In the genomic region with DNA sequence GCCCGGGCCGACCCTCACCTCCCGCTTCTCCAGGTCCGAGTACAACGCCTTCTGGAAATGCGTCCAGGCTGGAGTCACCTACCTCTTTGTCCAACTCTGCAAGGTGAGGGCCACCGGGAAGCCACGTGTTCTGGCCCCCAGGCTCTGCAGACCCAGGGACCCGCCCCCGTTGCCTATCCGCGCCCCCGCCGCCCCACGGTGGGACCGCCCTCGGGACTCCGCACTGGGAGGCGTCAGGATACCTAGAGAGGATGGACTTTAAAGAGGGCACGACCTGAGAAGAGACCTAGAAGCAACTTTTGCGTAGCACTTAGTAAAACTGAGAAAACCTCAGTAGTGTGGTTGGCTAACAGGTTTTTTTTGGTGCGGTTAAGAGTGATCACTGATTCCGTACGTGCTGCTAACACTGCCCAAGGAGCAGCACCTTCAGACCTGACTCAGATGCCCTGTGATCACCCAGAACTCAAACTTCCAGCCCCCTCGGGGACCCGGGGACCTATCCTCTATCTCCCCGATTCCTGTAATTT, we compare ENCODE assay signal across 8 cellular contexts. TPM values are rescaled to one million over a fixed set of nuclear protein-coding genes. Genes with fewer than 3 reads are reported as not detected.
DNase-seq lines count a peak whose midpoint lies in the region; ATAC-seq and TF ChIP-seq lines count a peak whose summit lies in the region.

No MANE protein-coding gene starts in this region.

- H3K27ac ChIP-seq in A673 (ENCODE audit: low read depth, low read length, poor library complexity, severe bottlenecking), result peak overlapping the region; percentile 83

- CTCF ChIA-PET in A673 (lab: Charles Lee), result no interaction called here

- DNase-seq in A673 (ENCODE audit: low spot score), result peak; percentile 47
- peak in 4 of 5 donors; percentile 20 to 72 (median 30) for DNase-seq in T-helper 1 cell
- DNase-seq in astrocyte of the hippocampus (ENCODE audit: low read depth, low spot score), result peak; percentile 49
- peak; percentile 52 for DNase-seq in iPS-NIHi7 (ENCODE audit: extremely low spot score)
- peak; percentile 59 for DNase-seq in stimulated activated CD4-positive, alpha-beta T cell treated with anti-CD3 and anti-CD28 coated beads, Interleukin-2, amount 100 ng/mL, for 4 hours (ENCODE audit: low read depth)
- no peak for DNase-seq in middle frontal gyrus (ENCODE audit: extremely low spot score, low spot score)

- no peak for TF ChIP-seq CTCF in A673 (conservative IDR thresholded peaks at IDR 0.05; ENCODE audit: low read depth, low read length)

- no peaks in the 10 kb centered on the region for H3K27me3 ChIP-seq in A673 (replicated peaks; ENCODE audit: insufficient read depth, low read depth, low read length, poor library complexity)

- no TSS peak for BruUV-seq in A673 (replicated peaks; lab: Mats Ljungman, UMichigan)

- ATAC-seq in GM19035 (IDR thresholded peaks at IDR 0.05; ENCODE audit: unreplicated experiment), result peak; percentile 41
- peak; percentile 38 for ATAC-seq in HG03442 (IDR thresholded peaks at IDR 0.05; ENCODE audit: unreplicated experiment)

- H3K36me3 ChIP-seq in A673 (ENCODE audit: insufficient read depth, low read length, poor library complexity, severe bottlenecking), result no peaks in the 10 kb centered on the region

- H3K9me3 ChIP-seq in A673 (ENCODE audit: low read depth, low read length, poor library complexity, severe bottlenecking), result no peaks in the 10 kb centered on the region

- peak overlapping the region; percentile 93 for H3K4me3 ChIP-seq in A673 (ENCODE audit: low read depth, low read length, poor library complexity, severe bottlenecking)

- intact Hi-C loops in A673 (cut with micrococcal nuclease; ENCODE audit: unreplicated experiment), result no loop called here

- H3K4me1 ChIP-seq in A673 (ENCODE audit: insufficient read depth, low read length, poor library complexity, severe bottlenecking), result peaks cover 11% of the 10 kb centered on the region

- POLR2A ChIA-PET in A673 (lab: Charles Lee; ENCODE audit: low non-redundant PET), result no interaction called here

RNA-seq across cellular contexts. Expression of a gene that starts 0.5 kb away (rescaled TPM):
- 105 and 115 TPM in 2 replicates for total RNA-seq in A673 (2021)

RNA-seq across cellular contexts. Expression of a gene that starts 12.7 kb away (rescaled TPM):
- not detected in 2 replicates for total RNA-seq in A673 (2021)

RNA-seq across cellular contexts. Expression of a gene that starts 17.5 kb away (rescaled TPM):
- not detected in 2 replicates for total RNA-seq in A673 (2021)

RNA-seq across cellular contexts. Expression of a gene that starts 17.8 kb away (rescaled TPM):
- total RNA-seq in A673 (2021), result not detected in 2 replicates

RNA-seq across cellular contexts. Expression of a gene that starts 32.5 kb away (rescaled TPM):
- total RNA-seq in A673 (2021), result not detected in 2 replicates
